Comparison of ENCODE assay signal across 9 cellular contexts in genomic region chr2:10434885-10435419, GRCh38. TPM values are rescaled to one million over a fixed set of nuclear protein-coding genes. Genes with fewer than 3 reads are reported as not detected.
DNase-seq lines count a peak whose midpoint lies in the region; ATAC-seq, FAIRE-seq and TF ChIP-seq lines count a peak whose summit lies in the region.
"Had no signal": no experiment of that assay in that cellular context is flagged by ENCODE, and none has a peak within 500 bp of the region (broad histone marks: within the 10 kb centered on the region; RNA-seq: fewer than 3 reads in every experiment).

No MANE protein-coding gene starts in this region.

- H3K4me3 ChIP-seq in WI38 (ENCODE audit: low read depth, low read length): no peak overlapping the region
- no peak overlapping the region for H3K4me3 ChIP-seq in bronchial epithelial cell (ENCODE audit: low read depth, low read length)

- TF ChIP-seq CTCF in WI38 (IDR thresholded peaks at IDR 0.05; ENCODE audit: low read depth, low read length) (peak; percentile 93), bronchial epithelial cell (IDR thresholded peaks at IDR 0.05; ENCODE audit: insufficient read depth, low read length, severe bottlenecking) (peak; percentile 96)

- FAIRE-seq in bronchial epithelial cell (lab: Jason Lieb, UNC): no peak
- FAIRE-seq: A204.1 had no signal

- peak; percentile 64 for ATAC-seq in HG02973 (IDR thresholded peaks at IDR 0.05; ENCODE audit: unreplicated experiment)

- DNase-seq in NCI-H1436 (lab: John Stamatoyannopoulos, UW) (peak; percentile 74), NCI-H1436 treated with DMSO at 0.1 percent for 48 hours (lab: John Stamatoyannopoulos, UW) (no peak), NCI-H2171 treated with DMSO at 0.1 percent for 48 hours (lab: John Stamatoyannopoulos, UW) (peak; percentile 81), bronchial epithelial cell (ENCODE audit: low read depth) (no peak), left kidney (ENCODE audit: low read depth, low spot score) (peak; percentile 91)
- peak in 2 of 3 donors; percentile 37 to 70 for DNase-seq in stimulated activated CD4-positive, alpha-beta T cell treated with anti-CD3 and anti-CD28 coated beads, TNF-alpha, amount 100 ng/mL, for 1 hour (ENCODE audit: low read depth in 3 of 3, low spot score in 1 of 3)

- no peaks in the 10 kb centered on the region for H3K27me3 ChIP-seq in bronchial epithelial cell (ENCODE audit: control insufficient read depth, insufficient read depth, low read length)

- H3K36me3 ChIP-seq in bronchial epithelial cell (ENCODE audit: control insufficient read depth, insufficient read depth, low read length): peaks cover 2% of the 10 kb centered on the region

RNA-seq across cellular contexts. Expression of gene ODC1, which starts 13.2 kb away (rescaled TPM):
- total RNA-seq in bronchial epithelial cell: 319 and 715 TPM in 2 replicates

Comparison
In these comparisons a context has a peak if more than half of its experiments do, and no peak if none do; other contexts are left out.
1. DNase-seq: peak in NCI-H1436 (single experiment), NCI-H2171 treated with DMSO at 0.1 percent for 48 hours (single experiment), left kidney (single experiment) and stimulated activated CD4-positive, alpha-beta T cell treated with anti-CD3 and anti-CD28 coated beads, TNF-alpha, amount 100 ng/mL, for 1 hour (2 of 3); none in NCI-H1436 treated with DMSO at 0.1 percent for 48 hours (single experiment) and bronchial epithelial cell (single experiment).